Comparison of ENCODE assay signal across 19 cellular contexts in genomic region chr10:5404188-5405041, GRCh38.
DNase-seq lines count a peak whose midpoint lies in the region; ATAC-seq and TF ChIP-seq lines count a peak whose summit lies in the region.
"Had no signal": no experiment of that assay in that cellular context is flagged by ENCODE, and none has a peak within 500 bp of the region (broad histone marks: within the 10 kb centered on the region; RNA-seq: fewer than 3 reads in every experiment).

Gene TUBAL3, minus strand, starts transcription at chr10:5404828. Its CDS starts 36 bp downstream, at chr10:5404792.

- CTCF ChIA-PET in HEK293 (lab: Yijun Ruan, JAX) (interaction anchor here (0.5 to 0.6 kb wide), 3 partner anchors 20 to 1263 kb away, joined by 3 to 4 read pairs (median 4); no protein-coding TSS in a partner anchor), RWPE1 (lab: Yijun Ruan, JAX) (no interaction called here)

- DNase-seq in RWPE1 (ENCODE audit: low spot score) (peak; percentile 40), epithelial cell of esophagus (ENCODE audit: low read depth) (peak; percentile 79), NCI-H1417 treated with DMSO at 0.1 percent for 48 hours (lab: John Stamatoyannopoulos, UW) (no peak)
- no peak for DNase-seq in activated T-cell treated with anti-CD3 and anti-CD28 coated beads, Interleukin-2, amount 50 U/mL, for 24 hours
- DNase-seq: activated CD4-positive, alpha-beta memory T cell treated with anti-CD3 and anti-CD28 coated beads for 36 hours; activated T-cell treated with anti-CD3 and anti-CD28 coated beads, Interleukin-2, amount 50 U/mL, for 1 hour; COR-L47; cortex of kidney; H9; NCI-H1105; NCI-H2171; posterior cingulate gyrus; RPMI8226 had no signal

- H3K4me1 ChIP-seq in HEK293 (ENCODE audit: control insufficient read depth, insufficient read depth, low read length) (no peaks in the 10 kb centered on the region), muscle layer of duodenum (ENCODE audit: control insufficient read depth in 1 of 2, insufficient read depth in 2 of 2, low read length in 2 of 2) (no peaks in the 10 kb centered on the region)
- H3K4me1 ChIP-seq: suprapubic skin had no signal

- no peak within 1 kb of the TSS for H3K27ac Mint-ChIP-seq in activated T-cell treated with anti-CD3 and anti-CD28 coated beads, Interleukin-2, amount 50 U/mL, for 24 hours
- H3K27ac Mint-ChIP-seq: activated CD4-positive, alpha-beta memory T cell treated with anti-CD3 and anti-CD28 coated beads for 36 hours; activated naive CD4-positive, alpha-beta T cell treated with anti-CD3 and anti-CD28 coated beads, Interleukin-2, amount 50 U/mL, for 24 hours; H9; natural killer cell treated with Interleukin-12 subunit alpha and Interleukin-12 subunit beta and Interleukin-15 and Interleukin-18, amount 100 ng/mL, for 72 hours had no signal

- no peaks in the 10 kb centered on the region for H3K36me3 Mint-ChIP-seq in activated T-cell treated with anti-CD3 and anti-CD28 coated beads, Interleukin-2, amount 50 U/mL, for 24 hours (ENCODE audit: low read depth)
- H3K36me3 Mint-ChIP-seq: activated CD4-positive, alpha-beta memory T cell treated with anti-CD3 and anti-CD28 coated beads for 36 hours; activated naive CD4-positive, alpha-beta T cell treated with anti-CD3 and anti-CD28 coated beads, Interleukin-2, amount 50 U/mL, for 24 hours; natural killer cell treated with Interleukin-12 subunit alpha and Interleukin-12 subunit beta and Interleukin-15 and Interleukin-18, amount 100 ng/mL, for 72 hours had no signal

- TF ChIP-seq CTCF in HEK293 (tag by site-specific recombination; IDR thresholded peaks at IDR 0.05): no peak
- TF ChIP-seq CTCF in RWPE1 (conservative IDR thresholded peaks at IDR 0.05; ENCODE audit: low read depth): no peak
- no peak for TF ChIP-seq CTCF in epithelial cell of esophagus (IDR thresholded peaks at IDR 0.05; ENCODE audit: insufficient read depth, low read depth, low read length, missing control alignments)

- H3K27ac ChIP-seq in HEK293 (ENCODE audit: extremely low read depth, low read depth, low read length) (no peak within 1 kb of the TSS), RWPE1 (no peak within 1 kb of the TSS), muscle layer of duodenum (ENCODE audit: low read length) (peak within 1 kb of the TSS; percentile 13)
- H3K27ac ChIP-seq: suprapubic skin had no signal

- POLR2A ChIA-PET in HEK293 (lab: Yijun Ruan, JAX) (no interaction called here), RWPE1 (lab: Yijun Ruan, JAX; ENCODE audit: low non-redundant PET) (no interaction called here)

- H3K36me3 ChIP-seq in HEK293 (ENCODE audit: control insufficient read depth in 2 of 2, insufficient read depth in 1 of 2, low read length in 2 of 2) (no peaks in the 10 kb centered on the region), muscle layer of duodenum (ENCODE audit: control insufficient read depth in 1 of 2, insufficient read depth in 2 of 2, low read length in 2 of 2) (no peaks in the 10 kb centered on the region)
- H3K36me3 ChIP-seq: suprapubic skin had no signal

- ATAC-seq in GM19455 (IDR thresholded peaks at IDR 0.05; ENCODE audit: unreplicated experiment): no peak
- ATAC-seq: natural killer cell treated with Interleukin-12 subunit alpha and Interleukin-12 subunit beta and Interleukin-15 and Interleukin-18, amount 100 ng/mL, for 72 hours had no signal

- H3K27me3 Mint-ChIP-seq in activated T-cell treated with anti-CD3 and anti-CD28 coated beads, Interleukin-2, amount 50 U/mL, for 24 hours: peaks cover 14% of the 10 kb centered on the region

- H3K9me3 ChIP-seq in HEK293 (ENCODE audit: control insufficient read depth, insufficient read depth, low read depth, low read length) (no peaks in the 10 kb centered on the region), muscle layer of duodenum (ENCODE audit: control insufficient read depth in 1 of 2, low read length in 2 of 2) (no peaks in the 10 kb centered on the region)
- H3K9me3 ChIP-seq: suprapubic skin had no signal

- H3K4me3 ChIP-seq in HEK293 (ENCODE audit: low read depth, low read length) (no peak within 1 kb of the TSS), epithelial cell of esophagus (ENCODE audit: low read length) (no peak within 1 kb of the TSS), muscle layer of duodenum (ENCODE audit: low read depth in 1 of 2, low read length in 2 of 2) (peak within 1 kb of the TSS in 1 of 2 donors; percentile 0)
- H3K4me3 ChIP-seq: suprapubic skin had no signal

- H3K4me1 Mint-ChIP-seq in activated T-cell treated with anti-CD3 and anti-CD28 coated beads, Interleukin-2, amount 50 U/mL, for 24 hours (ENCODE audit: low read depth): no peaks in the 10 kb centered on the region
- H3K4me1 Mint-ChIP-seq: activated naive CD4-positive, alpha-beta T cell treated with anti-CD3 and anti-CD28 coated beads, Interleukin-2, amount 50 U/mL, for 24 hours; H9 had no signal

- H3K9me3 Mint-ChIP-seq in activated T-cell treated with anti-CD3 and anti-CD28 coated beads, Interleukin-2, amount 50 U/mL, for 24 hours: no peaks in the 10 kb centered on the region
- H3K9me3 Mint-ChIP-seq: activated CD4-positive, alpha-beta memory T cell treated with anti-CD3 and anti-CD28 coated beads for 36 hours; activated naive CD4-positive, alpha-beta T cell treated with anti-CD3 and anti-CD28 coated beads, Interleukin-2, amount 50 U/mL, for 24 hours; natural killer cell treated with Interleukin-12 subunit alpha and Interleukin-12 subunit beta and Interleukin-15 and Interleukin-18, amount 100 ng/mL, for 72 hours had no signal

- H3K27me3 ChIP-seq in muscle layer of duodenum (ENCODE audit: low read depth, low read length): no peaks in the 10 kb centered on the region
- H3K27me3 ChIP-seq: suprapubic skin had no signal

- H3K4me3 Mint-ChIP-seq in activated T-cell treated with anti-CD3 and anti-CD28 coated beads, Interleukin-2, amount 50 U/mL, for 24 hours: no peak within 1 kb of the TSS
- H3K4me3 Mint-ChIP-seq: activated CD4-positive, alpha-beta memory T cell treated with anti-CD3 and anti-CD28 coated beads for 36 hours; activated naive CD4-positive, alpha-beta T cell treated with anti-CD3 and anti-CD28 coated beads, Interleukin-2, amount 50 U/mL, for 24 hours; H9; natural killer cell treated with Interleukin-12 subunit alpha and Interleukin-12 subunit beta and Interleukin-15 and Interleukin-18, amount 100 ng/mL, for 72 hours had no signal

TF ChIP-seq in HEK293, 187 proteins besides CTCF, POLR2A, EP300 and RAD21:
- TF ChIP-seq, protein P1, sequence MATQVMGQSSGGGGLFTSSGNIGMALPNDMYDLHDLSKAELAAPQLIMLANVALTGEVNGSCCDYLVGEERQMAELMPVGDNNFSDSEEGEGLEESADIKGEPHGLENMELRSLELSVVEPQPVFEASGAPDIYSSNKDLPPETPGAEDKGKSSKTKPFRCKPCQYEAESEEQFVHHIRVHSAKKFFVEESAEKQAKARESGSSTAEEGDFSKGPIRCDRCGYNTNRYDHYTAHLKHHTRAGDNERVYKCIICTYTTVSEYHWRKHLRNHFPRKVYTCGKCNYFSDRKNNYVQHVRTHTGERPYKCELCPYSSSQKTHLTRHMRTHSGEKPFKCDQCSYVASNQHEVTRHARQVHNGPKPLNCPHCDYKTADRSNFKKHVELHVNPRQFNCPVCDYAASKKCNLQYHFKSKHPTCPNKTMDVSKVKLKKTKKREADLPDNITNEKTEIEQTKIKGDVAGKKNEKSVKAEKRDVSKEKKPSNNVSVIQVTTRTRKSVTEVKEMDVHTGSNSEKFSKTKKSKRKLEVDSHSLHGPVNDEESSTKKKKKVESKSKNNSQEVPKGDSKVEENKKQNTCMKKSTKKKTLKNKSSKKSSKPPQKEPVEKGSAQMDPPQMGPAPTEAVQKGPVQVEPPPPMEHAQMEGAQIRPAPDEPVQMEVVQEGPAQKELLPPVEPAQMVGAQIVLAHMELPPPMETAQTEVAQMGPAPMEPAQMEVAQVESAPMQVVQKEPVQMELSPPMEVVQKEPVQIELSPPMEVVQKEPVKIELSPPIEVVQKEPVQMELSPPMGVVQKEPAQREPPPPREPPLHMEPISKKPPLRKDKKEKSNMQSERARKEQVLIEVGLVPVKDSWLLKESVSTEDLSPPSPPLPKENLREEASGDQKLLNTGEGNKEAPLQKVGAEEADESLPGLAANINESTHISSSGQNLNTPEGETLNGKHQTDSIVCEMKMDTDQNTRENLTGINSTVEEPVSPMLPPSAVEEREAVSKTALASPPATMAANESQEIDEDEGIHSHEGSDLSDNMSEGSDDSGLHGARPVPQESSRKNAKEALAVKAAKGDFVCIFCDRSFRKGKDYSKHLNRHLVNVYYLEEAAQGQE (tag by site-specific recombination; IDR thresholded peaks at IDR 0.05): no peak
- TF ChIP-seq SETDB1 (IDR thresholded peaks at IDR 0.05; ENCODE audit: insufficient read length, low read length): peak; percentile 32
TF ChIP-seq in HEK293: peak in this region for 1.

Comparison
In these comparisons a context has a peak if more than half of its experiments do, and no peak if none do; other contexts are left out.
1. DNase-seq: peak in RWPE1 (single experiment) and epithelial cell of esophagus (single experiment); none in activated T-cell treated with anti-CD3 and anti-CD28 coated beads, Interleukin-2, amount 50 U/mL, for 24 hours (single experiment) and NCI-H1417 treated with DMSO at 0.1 percent for 48 hours (single experiment).